Comparison of ENCODE assay signal across 10 cellular contexts in the genomic region with DNA sequence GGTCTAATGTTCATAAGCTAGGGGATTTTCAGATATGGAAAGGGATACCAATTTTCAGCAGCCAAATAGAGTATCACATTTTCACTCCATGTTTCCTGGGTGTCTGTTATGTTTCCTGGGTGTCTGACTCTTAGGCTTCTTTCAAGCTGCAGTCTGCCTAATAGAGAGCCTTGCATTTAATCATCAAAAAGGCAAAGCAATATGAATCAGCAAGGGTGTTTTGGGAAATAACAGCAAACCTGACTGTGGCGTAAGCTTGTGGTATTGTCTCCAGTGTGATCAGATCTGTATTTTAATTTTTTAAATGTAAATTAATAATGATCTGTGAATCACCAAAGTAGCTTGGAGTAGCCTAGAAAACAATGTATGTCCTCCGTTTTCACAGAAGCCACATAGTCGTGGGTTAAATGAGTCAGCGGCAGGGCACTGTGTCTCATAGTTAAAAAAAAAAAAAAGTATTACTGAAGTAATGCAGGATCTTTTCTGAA. TPM values are rescaled to one million over a fixed set of nuclear protein-coding genes. Genes with fewer than 3 reads are reported as not detected.
DNase-seq lines count a peak whose midpoint lies in the region; ATAC-seq and TF ChIP-seq lines count a peak whose summit lies in the region.
"Had no signal": no experiment of that assay in that cellular context is flagged by ENCODE, and none has a peak within 500 bp of the region (broad histone marks: within the 10 kb centered on the region; RNA-seq: fewer than 3 reads in every experiment).

No MANE protein-coding gene starts in this region.

- peaks cover 46% of the 10 kb centered on the region for H3K36me3 Mint-ChIP-seq in T-helper 1 cell treated with Interleukin-12 subunit alpha and Interleukin-12 subunit beta and Interleukin-4 antibody, amounts not matched to agents 30 μg/mL and 1 μg/mL, for 36 hours (ENCODE audit: low read depth)
- H3K36me3 Mint-ChIP-seq in brain: peaks cover 6% of the 10 kb centered on the region

- H4K20me1 ChIP-seq in osteoblast (ENCODE audit: insufficient read depth, low read length): peaks cover 18% of the 10 kb centered on the region

- H3K4me1 Mint-ChIP-seq in T-helper 1 cell treated with Interleukin-12 subunit alpha and Interleukin-12 subunit beta and Interleukin-4 antibody, amounts not matched to agents 30 μg/mL and 1 μg/mL, for 36 hours (ENCODE audit: low read depth): peaks cover 39% of the 10 kb centered on the region
- H3K4me1 Mint-ChIP-seq in brain: peaks cover 27% of the 10 kb centered on the region

- peaks cover 13% of the 10 kb centered on the region for H3K4me1 ChIP-seq in osteoblast (ENCODE audit: insufficient read depth, low read length)

- H3K4me2 ChIP-seq in osteoblast (ENCODE audit: insufficient read depth, low read length): peak overlapping the region; percentile 56

- H3K36me3 ChIP-seq in osteoblast (ENCODE audit: insufficient read depth, low read length): peaks cover 21% of the 10 kb centered on the region

- H3K79me2 ChIP-seq in osteoblast (ENCODE audit: insufficient read depth, low read length): peaks cover 29% of the 10 kb centered on the region

- H3K27me3 Mint-ChIP-seq in T-helper 1 cell treated with Interleukin-12 subunit alpha and Interleukin-12 subunit beta and Interleukin-4 antibody, amounts not matched to agents 30 μg/mL and 1 μg/mL, for 36 hours (ENCODE audit: low read depth): no peaks in the 10 kb centered on the region
- no peaks in the 10 kb centered on the region for H3K27me3 Mint-ChIP-seq in brain

- no peaks in the 10 kb centered on the region for H3K27me3 ChIP-seq in osteoblast (ENCODE audit: insufficient read depth, low read length)
- H3K27me3 ChIP-seq: sigmoid colon had no signal

- H3K9me3 Mint-ChIP-seq in T-helper 1 cell treated with Interleukin-12 subunit alpha and Interleukin-12 subunit beta and Interleukin-4 antibody, amounts not matched to agents 30 μg/mL and 1 μg/mL, for 36 hours: no peaks in the 10 kb centered on the region
- H3K9me3 Mint-ChIP-seq in brain: no peaks in the 10 kb centered on the region

- intact Hi-C loops in Right ventricle myocardium superior (cut with DNase I): loop anchor here (10.0 kb wide), 1 partner anchor 429 kb away; no protein-coding TSS in a partner anchor

- TF ChIP-seq CTCF in brain (conservative IDR thresholded peaks at IDR 0.05): no peak
- no peak for TF ChIP-seq CTCF in osteoblast (IDR thresholded peaks at IDR 0.05; ENCODE audit: extremely low read depth, low read depth, low read length)

- peak; percentile 19 for DNase-seq in Caki2 (ENCODE audit: low read depth)
- DNase-seq in osteoblast (ENCODE audit: insufficient read length, low spot score, missing footprints): peak; percentile 85
- DNase-seq in Right ventricle myocardium superior: no peak
- DNase-seq in T-helper 9 cell: no peak
- DNase-seq: DMS 273 treated with DMSO at 0.1 percent for 48 hours, sigmoid colon had no signal

- no peak for ATAC-seq in HG02938 (IDR thresholded peaks at IDR 0.05; ENCODE audit: unreplicated experiment)
- ATAC-seq in HG03520 (IDR thresholded peaks at IDR 0.05; ENCODE audit: unreplicated experiment): no peak
- ATAC-seq in Right ventricle myocardium superior (ENCODE audit: poor library complexity): no peak

- peak overlapping the region; percentile 76 for H3K27ac ChIP-seq in osteoblast (ENCODE audit: low read depth, low read length)
- H3K27ac ChIP-seq: sigmoid colon had no signal

- H3K27ac Mint-ChIP-seq in T-helper 1 cell treated with Interleukin-12 subunit alpha and Interleukin-12 subunit beta and Interleukin-4 antibody, amounts not matched to agents 30 μg/mL and 1 μg/mL, for 36 hours: peak overlapping the region; percentile 72
- peak overlapping the region in 3 of 5 experiments; percentile 15 to 38 (median 26) for H3K27ac Mint-ChIP-seq in brain

- peak overlapping the region; percentile 42 for H3K4me3 Mint-ChIP-seq in T-helper 1 cell treated with Interleukin-12 subunit alpha and Interleukin-12 subunit beta and Interleukin-4 antibody, amounts not matched to agents 30 μg/mL and 1 μg/mL, for 36 hours
- H3K4me3 Mint-ChIP-seq in brain: no peak overlapping the region

- H3K9me3 ChIP-seq in osteoblast (ENCODE audit: low read depth, low read length): no peaks in the 10 kb centered on the region
- H3K9me3 ChIP-seq: sigmoid colon had no signal

- peak overlapping the region; percentile 6 for H2AFZ ChIP-seq in osteoblast (ENCODE audit: low read length)

- peak overlapping the region; percentile 14 for H3K4me3 ChIP-seq in osteoblast (ENCODE audit: insufficient read depth, low read length)
- H3K4me3 ChIP-seq: sigmoid colon had no signal

- in situ Hi-C loops in Caki2 (cut with HindIII; ENCODE audit: low pct_unique_long_range_greater_than_20kb, low sequenced_read_pairs): no loop called here

RNA-seq across cellular contexts. Expression of a gene that starts 10.4 kb away (rescaled TPM):
- total RNA-seq in Caki2 (2014; rRNA removed; shearing (Covaris generic); ENCODE audit: low replicate concordance): 33.3 and 59.0 TPM in 2 replicates
- polyA plus RNA-seq in brain (ENCODE audit: insufficient read depth, low read depth, low replicate concordance): 16.4 TPM
- total RNA-seq in osteoblast: 79.6 and 86.9 TPM in 2 replicates
- 78.2 TPM for total RNA-seq in Right ventricle myocardium superior

Comparison
In these comparisons a context has a peak if more than half of its experiments do, and no peak if none do; other contexts are left out.
1. DNase-seq: peak in Caki2 (single experiment) and osteoblast (single experiment); none in Right ventricle myocardium superior (single experiment) and T-helper 9 cell (single experiment).